1 cellular context compared by ENCODE assay signal in genomic region chr16:3087836-3088235, GRCh38.
TF ChIP-seq lines count a peak whose summit lies in the region.

No MANE protein-coding gene starts in this region.

TF ChIP-seq in endothelial cell of umbilical vein, 7 proteins besides CTCF, POLR2A, EP300 and RAD21:
- TF ChIP-seq EZH2 (IDR thresholded peaks at IDR 0.05; ENCODE audit: borderline replicate concordance, low read depth, low read length, severe bottlenecking) (no peak), MAX (IDR thresholded peaks at IDR 0.05; ENCODE audit: insufficient read depth, insufficient read length) (no peak), FOS (IDR thresholded peaks at IDR 0.05; ENCODE audit: borderline replicate concordance, insufficient read depth, low read length) (no peak), GATA2 (IDR thresholded peaks at IDR 0.05; ENCODE audit: insufficient read depth, insufficient read length, low read depth, low read length) (no peak), MYC (IDR thresholded peaks at IDR 0.05; ENCODE audit: low read depth, low read length) (no peak), POLR2AphosphoS5 (IDR thresholded peaks at IDR 0.05; ENCODE audit: insufficient read depth, low read depth, low read length) (no peak), JUN (IDR thresholded peaks at IDR 0.05; ENCODE audit: borderline replicate concordance, insufficient read depth, insufficient read length, low read depth) (no peak)
